ENCODE assay signal across 3 cellular contexts in genomic region chr10:78146200-78146599, GRCh38.
TF ChIP-seq lines count a peak whose summit lies in the region.

No MANE protein-coding gene starts in this region.

TF ChIP-seq in HepG2, 621 proteins besides CTCF, POLR2A, EP300 and RAD21:
- TF ChIP-seq ATF7 (IDR thresholded peaks at IDR 0.05): peak; percentile 98
- TF ChIP-seq ATF7 (CRISPR knock-in tag; IDR thresholded peaks at IDR 0.05): no peak
- TF ChIP-seq ZNF770 (CRISPR knock-in tag; IDR thresholded peaks at IDR 0.05): no peak
- no peak for TF ChIP-seq POGK (CRISPR knock-in tag; conservative IDR thresholded peaks at IDR 0.05)
- TF ChIP-seq CREB1 (IDR thresholded peaks at IDR 0.05): peak; percentile 94
- no peak for TF ChIP-seq CREB1 (CRISPR knock-in tag; IDR thresholded peaks at IDR 0.05)
TF ChIP-seq in HepG2: peak in this region for 2.

TF ChIP-seq in GM12878, 131 proteins besides CTCF, POLR2A, EP300 and RAD21:
- TF ChIP-seq EED (IDR thresholded peaks at IDR 0.05; ENCODE audit: low read depth): no peak
- TF ChIP-seq NFXL1 (IDR thresholded peaks at IDR 0.05; ENCODE audit: borderline replicate concordance): no peak
- TF ChIP-seq SPI1 (IDR thresholded peaks at IDR 0.05; ENCODE audit: borderline replicate concordance, insufficient read depth, low read depth, low read length): no peak
- no peak for TF ChIP-seq ZZZ3 (IDR thresholded peaks at IDR 0.05; ENCODE audit: control insufficient read depth, insufficient read length, low read depth)
- peak; percentile 51; the same call in 1 of the 2 replicates for TF ChIP-seq ATF7 (IDR thresholded peaks at IDR 0.05; ENCODE audit: low read depth)
- no peak for TF ChIP-seq ZBED1 (IDR thresholded peaks at IDR 0.05; ENCODE audit: borderline replicate concordance)
- no peak for TF ChIP-seq PRDM15 (CRISPR knock-in tag; IDR thresholded peaks at IDR 0.05)

TF ChIP-seq in K562, 482 proteins besides CTCF, POLR2A, EP300 and RAD21:
- TF ChIP-seq JUND (IDR thresholded peaks at IDR 0.05; ENCODE audit: borderline replicate concordance, low read depth, low read length) (no peak), JUND (tag; IDR thresholded peaks at IDR 0.05; ENCODE audit: borderline replicate concordance, low read depth, low read length) (peak; percentile 41; the same call in 1 of the 3 replicates), SRF (CRISPR knock-in tag; IDR thresholded peaks at IDR 0.05) (no peak), CHD4 (IDR thresholded peaks at IDR 0.05; ENCODE audit: insufficient read depth, insufficient replicate concordance, low read depth, low read length, poor library complexity, severe bottlenecking) (no peak), ZNF408 (CRISPR knock-in tag; IDR thresholded peaks at IDR 0.05; ENCODE audit: low read depth) (no peak), ATF7 (IDR thresholded peaks at IDR 0.05) (peak; percentile 81), ATF3 (IDR thresholded peaks at IDR 0.05) (peak; percentile 74), ATF3 (CRISPR knock-in tag; conservative IDR thresholded peaks at IDR 0.05) (no peak), GTF2B (IDR thresholded peaks at IDR 0.05; ENCODE audit: extremely low read depth, insufficient read length) (no peak), THAP12 (CRISPR knock-in tag; IDR thresholded peaks at IDR 0.05) (no peak), ATF1 (CRISPR knock-in tag; IDR thresholded peaks at IDR 0.05) (no peak), ATF1 (tag; IDR thresholded peaks at IDR 0.05) (peak; percentile 52)
